Comparison of ENCODE assay signal across 11 cellular contexts in the genomic region with DNA sequence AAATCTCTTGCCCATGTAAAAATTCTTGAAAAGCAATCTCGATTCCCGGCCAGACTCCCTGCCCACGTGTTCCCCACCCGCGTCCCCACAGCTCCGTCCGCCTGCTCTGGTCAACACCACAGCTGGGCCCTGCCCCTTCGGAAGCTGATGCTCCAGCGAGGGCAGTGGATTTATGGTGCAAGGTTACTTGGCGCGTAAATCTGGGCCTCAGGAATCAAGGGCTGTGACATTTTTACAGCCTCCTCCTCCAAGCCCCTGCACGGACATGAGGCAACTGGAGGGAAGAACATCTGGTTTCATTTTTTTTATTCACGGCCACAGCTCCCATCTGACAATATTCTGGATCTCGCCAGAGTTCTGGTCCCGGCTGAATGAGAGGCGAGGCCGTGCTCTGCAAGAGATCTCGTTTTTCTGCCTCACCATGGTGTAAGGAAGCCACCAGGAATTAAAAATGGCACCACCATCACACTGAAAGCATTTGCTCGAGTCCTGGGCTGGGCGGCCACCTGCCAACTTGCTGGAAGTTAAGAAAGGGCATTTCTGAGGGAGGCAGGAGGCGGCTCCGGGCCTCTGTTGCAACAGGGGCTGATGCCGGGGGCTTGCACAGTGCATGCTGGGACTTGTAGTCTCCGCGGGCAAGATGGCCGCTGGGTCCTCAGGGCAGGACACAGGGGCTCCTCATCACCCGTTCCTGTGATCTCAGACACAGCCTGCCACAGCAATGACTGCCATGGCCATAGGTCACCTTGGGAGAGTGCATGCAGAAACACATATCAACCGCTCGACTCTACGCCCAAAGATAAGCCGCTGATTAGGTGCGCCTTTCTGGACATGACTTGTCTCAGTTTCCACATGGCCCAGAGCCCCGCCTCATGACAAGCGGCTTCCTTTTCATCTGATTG.
DNase-seq lines count a peak whose midpoint lies in the region; ATAC-seq and TF ChIP-seq lines count a peak whose summit lies in the region.
"Had no signal": no experiment of that assay in that cellular context is flagged by ENCODE, and none has a peak within 500 bp of the region (broad histone marks: within the 10 kb centered on the region; RNA-seq: fewer than 3 reads in every experiment).

No MANE protein-coding gene starts in this region.

- H3K4me1 Mint-ChIP-seq in Caco-2 (ENCODE audit: low read depth, unreplicated experiment): peaks cover 7% of the 10 kb centered on the region

- H3K36me3 ChIP-seq in Caco-2 (ENCODE audit: control insufficient read depth, insufficient read depth, low read length) (no peaks in the 10 kb centered on the region), RWPE2 (ENCODE audit: low read depth) (no peaks in the 10 kb centered on the region), psoas muscle (ENCODE audit: insufficient read depth in 1 of 2, low read depth in 1 of 2) (no peaks in the 10 kb centered on the region)

- peak; percentile 48; the same call in 1 of the 3 replicates for ATAC-seq in RWPE2 (ENCODE audit: low read depth)
- ATAC-seq in Right ventricle myocardium inferior: peak; percentile 84
- peak; percentile 91 to 96 (median 94) for ATAC-seq in psoas muscle
- no peak for ATAC-seq in GM18861 (IDR thresholded peaks at IDR 0.05; ENCODE audit: unreplicated experiment)

- H3K27me3 ChIP-seq in Caco-2 (replicated peaks; ENCODE audit: control insufficient read depth, insufficient read depth, low read length) (no peaks in the 10 kb centered on the region), RWPE2 (ENCODE audit: insufficient read depth, poor library complexity, severe bottlenecking) (no peaks in the 10 kb centered on the region), psoas muscle (ENCODE audit: insufficient read depth in 3 of 3, low read length in 2 of 3) (no peaks in the 10 kb centered on the region)

- H3K27ac ChIP-seq in RWPE2 (ENCODE audit: poor library complexity, severe bottlenecking) (no peak overlapping the region), psoas muscle (peak overlapping the region; percentile 86)

- H3K4me3 Mint-ChIP-seq in Caco-2 (ENCODE audit: unreplicated experiment): peak overlapping the region; percentile 63

- WGBS in psoas muscle, 3 donors: 21 to 34% (median 21%) methylated on average over 34 of the region's 34 CpGs

- CTCF ChIA-PET in Caco-2 (lab: Charles Lee): no interaction called here

- peak overlapping the region; percentile 26 for H3K4me3 ChIP-seq in Caco-2 (ENCODE audit: low read depth, low read length)
- no peak overlapping the region for H3K4me3 ChIP-seq in RWPE2 (ENCODE audit: severe bottlenecking)
- H3K4me3 ChIP-seq in psoas muscle: peak overlapping the region; percentile 60

- no TSS peak for BruUV-seq in Caco-2 (replicated peaks; lab: Mats Ljungman, UMichigan)

- H3K36me3 Mint-ChIP-seq in Caco-2 (ENCODE audit: insufficient read depth, unreplicated experiment): no peaks in the 10 kb centered on the region

- no peak for TF ChIP-seq CTCF in Caco-2 (IDR thresholded peaks at IDR 0.05; ENCODE audit: insufficient read depth in 1 of 2, low read depth in 1 of 2, low read length in 1 of 2, severe bottlenecking in 1 of 2, unreplicated experiment in 1 of 2)
- no peak for TF ChIP-seq CTCF in RWPE2 (IDR thresholded peaks at IDR 0.05; ENCODE audit: poor library complexity, severe bottlenecking)
- no peak for TF ChIP-seq CTCF in psoas muscle (IDR thresholded peaks at IDR 0.05)

- intact Hi-C loops in Caco-2 (cut with micrococcal nuclease; ENCODE audit: unreplicated experiment) (no loop called here), Right ventricle myocardium inferior (cut with DNase I) (loop anchor here (5.0 to 10.0 kb wide), 2 partner anchors 240 to 408 kb away; no protein-coding TSS in a partner anchor), psoas muscle (cut with DNase I) (loop anchor here in 1 of 2 donors (10.0 kb wide), 1 partner anchor 398 kb away; no protein-coding TSS in a partner anchor)

- H3K27me3 Mint-ChIP-seq in Caco-2 (ENCODE audit: insufficient read depth, unreplicated experiment): no peaks in the 10 kb centered on the region

- H3K4me1 ChIP-seq in Caco-2 (no peaks in the 10 kb centered on the region), RWPE2 (ENCODE audit: insufficient read depth, poor library complexity, severe bottlenecking) (no peaks in the 10 kb centered on the region), psoas muscle (peaks cover 38% of the 10 kb centered on the region)

- POLR2A ChIA-PET in Caco-2 (lab: Charles Lee): no interaction called here

- H3K9me3 Mint-ChIP-seq in Caco-2 (ENCODE audit: unreplicated experiment): no peaks in the 10 kb centered on the region

- H3K27ac Mint-ChIP-seq in Caco-2 (ENCODE audit: unreplicated experiment): no peak overlapping the region

- no peaks in the 10 kb centered on the region for H3K9me3 ChIP-seq in Caco-2
- H3K9me3 ChIP-seq in RWPE2 (ENCODE audit: severe bottlenecking): no peaks in the 10 kb centered on the region
- no peaks in the 10 kb centered on the region for H3K9me3 ChIP-seq in psoas muscle

- DNase-seq in Caco-2 (peak; percentile 59 to 76), RWPE2 (ENCODE audit: low spot score) (no peak), Right ventricle myocardium inferior (ENCODE audit: missing footprints) (peak; percentile 92), psoas muscle (peak; percentile 91 to 97), T1000 (lab: John Stamatoyannopoulos, UW) (no peak), foreskin melanocyte (no peak), NCI-H1092 (lab: John Stamatoyannopoulos, UW) (no peak)
- DNase-seq: activated CD8-positive, alpha-beta memory T cell treated with anti-CD3 and anti-CD28 coated beads, Interleukin-2, amount 50 U/mL, for 48 hours; DND-41; NCI-H510A treated with DMSO at 0.1 percent for 48 hours had no signal

Comparison
In these comparisons a context has a peak if more than half of its experiments do, and no peak if none do; other contexts are left out.
1. DNase-seq: peak in Caco-2 (2 of 2), Right ventricle myocardium inferior (single experiment) and psoas muscle (2 of 2); none in RWPE2 (single experiment), T1000 (single experiment), foreskin melanocyte (single experiment) and NCI-H1092 (single experiment).